8 cellular contexts compared by ENCODE assay signal in genomic region chr16:31074073-31074813, GRCh38. TPM values are rescaled to one million over a fixed set of nuclear protein-coding genes. Genes with fewer than 3 reads are reported as not detected.
DNase-seq lines count a peak whose midpoint lies in the region; ATAC-seq, FAIRE-seq and TF ChIP-seq lines count a peak whose summit lies in the region.

Gene ZNF646, plus strand, starts transcription at chr16:31074422. Its CDS starts 1,903 bp downstream, at chr16:31076325.
Gene ZNF668, minus strand, starts transcription at chr16:31074240. Its CDS starts 9,781 bp downstream, at chr16:31064459.

- intact Hi-C loops in esophagus squamous epithelium (cut with DNase I), result no loop called here

- peaks cover 15 to 48% (median 23%) of the 10 kb centered on the region in 3 donors for H3K4me1 ChIP-seq in esophagus squamous epithelium

- H3K27me3 Mint-ChIP-seq in activated T-cell treated with anti-CD3 and anti-CD28 coated beads, Interleukin-2, amount 50 U/mL, for 72 hours (ENCODE audit: low read depth), result no peaks in the 10 kb centered on the region

- TF ChIP-seq CTCF in esophagus squamous epithelium (IDR thresholded peaks at IDR 0.05), result no peak

- 0% methylated on average over 15 to 25 of the region's 48 CpGs for whole genome bisulfite sequencing in esophagus squamous epithelium, 2 donors

- peak in 3 of 4 donors; percentile 56 to 73 (median 57) for TF ChIP-seq POLR2A in esophagus squamous epithelium (IDR thresholded peaks at IDR 0.05)

- peaks cover 2 to 8% of the 10 kb centered on the region in 2 donors for H3K36me3 Mint-ChIP-seq in activated T-cell treated with anti-CD3 and anti-CD28 coated beads, Interleukin-2, amount 50 U/mL, for 72 hours (ENCODE audit: insufficient read depth in 2 of 2)

- H3K4me3 Mint-ChIP-seq in activated T-cell treated with anti-CD3 and anti-CD28 coated beads, Interleukin-2, amount 50 U/mL, for 72 hours, result peak within 1 kb of the TSS; percentile 90 to 100

- H3K27me3 ChIP-seq in esophagus squamous epithelium, result no peaks in the 10 kb centered on the region

- H3K9me3 ChIP-seq in KOPT-K1 (ENCODE audit: insufficient read depth, low read length, poor library complexity, severe bottlenecking), result no peaks in the 10 kb centered on the region
- H3K9me3 ChIP-seq in esophagus squamous epithelium, result no peaks in the 10 kb centered on the region

- FAIRE-seq in RCC 7860 (lab: Jason Lieb, UNC), result peak; percentile 88

- H3K27ac ChIP-seq in KOPT-K1 (ENCODE audit: low read depth, low read length, poor library complexity, severe bottlenecking) (peak within 1 kb of the TSS; percentile 94), esophagus squamous epithelium (peak within 1 kb of the TSS; percentile 95 to 99 (median 96))

- peak within 1 kb of the TSS; percentile 93 for H3K27ac Mint-ChIP-seq in activated T-cell treated with anti-CD3 and anti-CD28 coated beads, Interleukin-2, amount 50 U/mL, for 72 hours

- DNase-seq in DMS79 treated with DMSO at 0.1 percent for 48 hours (lab: John Stamatoyannopoulos, UW) (peak; percentile 98), RCC 7860 (ENCODE audit: low spot score) (peak; percentile 97), esophagus squamous epithelium (lab: John Stamatoyannopoulos, UW) (peak; percentile 92), myocyte (ENCODE audit: low read depth) (peak; percentile 99)
- peak; percentile 97 to 99 for DNase-seq in activated T-cell treated with anti-CD3 and anti-CD28 coated beads, Interleukin-2, amount 50 U/mL, for 72 hours
- peak; percentile 94 to 99 for DNase-seq in stimulated activated CD8-positive, alpha-beta memory T cell treated with anti-CD3 and anti-CD28 coated beads, Interleukin-7, amount 100 ng/mL, for 48 hours (ENCODE audit: extremely low read depth in 1 of 2, low read depth in 1 of 2)

- peaks cover 38% of the 10 kb centered on the region for H3K36me3 ChIP-seq in KOPT-K1 (ENCODE audit: insufficient read depth, low read length)
- peaks cover 25 to 33% (median 27%) of the 10 kb centered on the region in 3 donors for H3K36me3 ChIP-seq in esophagus squamous epithelium

- peak within 1 kb of the TSS; percentile 92 to 97 (median 96) for H3K4me3 ChIP-seq in esophagus squamous epithelium

- no peaks in the 10 kb centered on the region for H3K9me3 Mint-ChIP-seq in activated T-cell treated with anti-CD3 and anti-CD28 coated beads, Interleukin-2, amount 50 U/mL, for 72 hours

- ATAC-seq in GM21786 (IDR thresholded peaks at IDR 0.05; ENCODE audit: unreplicated experiment), result peak; percentile 76
- peak; percentile 82 to 83 for ATAC-seq in activated T-cell treated with anti-CD3 and anti-CD28 coated beads, Interleukin-2, amount 50 U/mL, for 72 hours (replicated peaks in 1 of 2)

- peaks cover 39% of the 10 kb centered on the region for H3K4me1 Mint-ChIP-seq in activated T-cell treated with anti-CD3 and anti-CD28 coated beads, Interleukin-2, amount 50 U/mL, for 72 hours (ENCODE audit: low read depth)

RNA-seq across cellular contexts. Expression of gene ZNF646, which starts in this region (rescaled TPM):
- total RNA-seq in activated T-cell treated with anti-CD3 and anti-CD28 coated beads, Interleukin-2, amount 50 U/mL, for 72 hours, result 10 to 100 TPM; 23.0 to 24.1 TPM
- total RNA-seq in esophagus squamous epithelium (10 to 100 TPM in 2 of 4 donors, 1 to 10 TPM in 2; 6.5 to 13.4 (median 10.0) TPM), myocyte (17.6 and 29.6 TPM in 2 replicates)
- 13.2 TPM for polyA plus RNA-seq in myocyte (2012)

RNA-seq across cellular contexts. Expression of gene ZNF668, which starts in this region (rescaled TPM):
- 1 to 10 TPM; 6.9 to 7.8 TPM for total RNA-seq in activated T-cell treated with anti-CD3 and anti-CD28 coated beads, Interleukin-2, amount 50 U/mL, for 72 hours
- total RNA-seq in esophagus squamous epithelium (10 to 100 TPM in 2 of 4 donors, 1 to 10 TPM in 2; 8.6 to 14.9 (median 10.7) TPM), myocyte (45.4 and 65.3 TPM in 2 replicates)
- 56.4 TPM for polyA plus RNA-seq in myocyte (2012)

Comparison
In these comparisons a context has a peak if more than half of its experiments do, and no peak if none do; other contexts are left out.
1. Peak in every context shown above with its lines: DNase-seq, ATAC-seq, H3K4me3 ChIP-seq and H3K27ac ChIP-seq.